ENCODE assay signal across 17 cellular contexts in genomic region chr14:95043732-95044462, GRCh38.
A peak's percentile ranks its signal among the peaks of the same experiment; 100 is the strongest.
DNase-seq lines count a peak whose midpoint lies in the region; ATAC-seq and TF ChIP-seq lines count a peak whose summit lies in the region.
"Had no signal": no experiment of that assay in that cellular context is flagged by ENCODE, and none has a peak within 500 bp of the region (broad histone marks: within the 10 kb centered on the region; RNA-seq: fewer than 3 reads in every experiment).

No MANE protein-coding gene starts in this region.

- DNase-seq in activated effector memory CD4-positive, alpha-beta T cell treated with anti-CD3 and anti-CD28 coated beads, Interleukin-2, amount 50 U/mL, for 16 hours = peak; percentile 38
- no peak for DNase-seq in activated effector memory CD4-positive, alpha-beta T cell treated with Interleukin-2 at 50 U/mL for 16 hours
- DNase-seq in ecto neural progenitor cell (ENCODE audit: low spot score) (peak; percentile 33), mesenteric fat pad (ENCODE audit: low spot score) (peak; percentile 55), upper lobe of right lung (peak; percentile 37)
- DNase-seq in central memory CD4-positive, alpha-beta T cell = no peak
- DNase-seq: DMS153, EL, GOT3, HFFc6, KG1, NCI-H1105, NCI-H187 had no signal

- no peaks in the 10 kb centered on the region for H3K9me3 ChIP-seq in upper lobe of right lung

- H3K36me3 ChIP-seq in upper lobe of right lung = no peaks in the 10 kb centered on the region

- TF ChIP-seq CTCF in upper lobe of right lung (IDR thresholded peaks at IDR 0.05) = no peak

- H3K27me3 ChIP-seq in upper lobe of right lung = no peaks in the 10 kb centered on the region

- no peaks in the 10 kb centered on the region for H3K4me1 ChIP-seq in upper lobe of right lung

- H3K27ac ChIP-seq in upper lobe of right lung = no peak overlapping the region
- H3K27ac ChIP-seq: C4-2B, HL-60 had no signal

- H3K4me3 ChIP-seq in upper lobe of right lung = no peak overlapping the region

- intact Hi-C loops in upper lobe of right lung (cut with DNase I) = no loop called here

- ATAC-seq in upper lobe of right lung = no peak
- no peak for ATAC-seq in activated CD4-positive, CD25-positive, alpha-beta regulatory T cell treated with anti-CD3 and anti-CD28 coated beads, Interleukin-2, amount 50 U/mL, for 24 hours
- ATAC-seq in HG02938 (IDR thresholded peaks at IDR 0.05; ENCODE audit: unreplicated experiment) = no peak

Comparison
In these comparisons a context has a peak if more than half of its experiments do, and no peak if none do; other contexts are left out.
1. DNase-seq: peak in activated effector memory CD4-positive, alpha-beta T cell treated with anti-CD3 and anti-CD28 coated beads, Interleukin-2, amount 50 U/mL, for 16 hours (single experiment), ecto neural progenitor cell (single experiment), mesenteric fat pad (single experiment) and upper lobe of right lung (single experiment); none in activated effector memory CD4-positive, alpha-beta T cell treated with Interleukin-2 at 50 U/mL for 16 hours (single experiment) and central memory CD4-positive, alpha-beta T cell (single experiment).